ENCODE assay signal across 14 cellular contexts in the genomic region with DNA sequence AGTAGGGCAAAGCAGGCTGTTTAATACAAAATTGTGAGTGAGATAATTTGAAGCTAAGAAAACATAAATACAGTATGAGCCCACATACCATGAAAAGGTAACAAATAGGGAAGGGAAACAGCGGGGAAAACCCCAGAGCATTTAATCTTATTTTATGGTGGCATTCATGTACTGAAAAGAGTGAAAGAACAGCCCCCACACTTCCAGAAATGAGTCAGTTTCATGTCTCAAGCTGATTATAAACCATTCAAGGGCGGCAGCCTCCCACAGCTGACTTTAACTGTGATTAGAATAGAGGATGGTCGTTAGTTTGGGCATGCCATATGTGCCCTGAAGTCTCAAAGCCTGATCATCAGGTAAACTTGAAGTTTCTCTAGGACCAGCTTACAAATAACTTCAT.
DNase-seq lines count a peak whose midpoint lies in the region; ATAC-seq and TF ChIP-seq lines count a peak whose summit lies in the region.
"Had no signal": no experiment of that assay in that cellular context is flagged by ENCODE, and none has a peak within 500 bp of the region (broad histone marks: within the 10 kb centered on the region; RNA-seq: fewer than 3 reads in every experiment).

No MANE protein-coding gene starts in this region.

- no peaks in the 10 kb centered on the region for H3K27me3 Mint-ChIP-seq in activated CD4-positive, alpha-beta T cell treated with anti-CD3 and anti-CD28 coated beads for 36 hours
- no peaks in the 10 kb centered on the region for H3K27me3 Mint-ChIP-seq in stimulated activated naive B cell treated with anti-CD40 and anti-IgM and Interleukin-4, amounts not matched to agents 10 μg/mL and 1 μg/mL and 100 μg/mL, for 72 hours
- H3K27me3 Mint-ChIP-seq in activated naive CD4-positive, alpha-beta T cell treated with anti-CD3 and anti-CD28 coated beads, Interleukin-2, amount 10 ng/mL, durations not matched to agents 7 days and 5 days: no peaks in the 10 kb centered on the region
- H3K27me3 Mint-ChIP-seq: naive thymus-derived CD4-positive, alpha-beta T cell had no signal

- DNase-seq in activated CD4-positive, alpha-beta T cell treated with anti-CD3 and anti-CD28 coated beads for 36 hours: peak; percentile 11
- no peak for DNase-seq in activated CD4-positive, alpha-beta T cell treated with anti-CD3 and anti-CD28 coated beads, Interleukin-2, amount 50 U/mL, for 4 hours
- DNase-seq in stimulated activated naive B cell treated with anti-CD40 and anti-IgM and Interleukin-4, amounts not matched to agents 10 μg/mL and 1 μg/mL and 100 μg/mL, for 72 hours: peak; percentile 67
- no peak for DNase-seq in activated naive CD4-positive, alpha-beta T cell treated with anti-CD3 and anti-CD28 coated beads, Interleukin-2, amount 10 ng/mL, durations not matched to agents 7 days and 5 days
- DNase-seq in MM.1S: no peak
- DNase-seq in left lobe of liver (ENCODE audit: low spot score): no peak
- DNase-seq: 8988T; naive thymus-derived CD4-positive, alpha-beta T cell; NCI-H446; thyroid gland had no signal

- no peaks in the 10 kb centered on the region for H3F3A ChIP-seq in MM.1S (ENCODE audit: insufficient read depth, low read length)

- H3K9ac ChIP-seq in MM.1S (ENCODE audit: low read length): no peak overlapping the region

- H3K4me1 ChIP-seq in MM.1S (ENCODE audit: low read length): no peaks in the 10 kb centered on the region
- H3K4me1 ChIP-seq: thyroid gland had no signal

- H3K4me2 ChIP-seq in MM.1S (ENCODE audit: low read depth, low read length): no peak overlapping the region
- H3K4me2 ChIP-seq: hepatocyte had no signal

- peak; percentile 49 for ATAC-seq in activated CD4-positive, alpha-beta T cell treated with anti-CD3 and anti-CD28 coated beads for 36 hours
- ATAC-seq in HG02588 (IDR thresholded peaks at IDR 0.05; ENCODE audit: unreplicated experiment) (peak; percentile 99), HG03457 (IDR thresholded peaks at IDR 0.05; ENCODE audit: unreplicated experiment) (peak; percentile 95), left lobe of liver (no peak)
- peak; percentile 99 to 100 for ATAC-seq in stimulated activated naive B cell treated with anti-CD40 and anti-IgM and Interleukin-4, amounts not matched to agents 10 μg/mL and 1 μg/mL and 100 μg/mL, for 72 hours (replicated peaks)
- ATAC-seq: naive thymus-derived CD4-positive, alpha-beta T cell had no signal

- no peak overlapping the region for H2AFZ ChIP-seq in MM.1S (ENCODE audit: low read length)
- H2AFZ ChIP-seq: hepatocyte had no signal

- no peak overlapping the region for H3K27ac ChIP-seq in MM.1S (ENCODE audit: low read length)
- H3K27ac ChIP-seq: hepatocyte, thyroid gland had no signal

- H3K27ac Mint-ChIP-seq in activated CD4-positive, alpha-beta T cell treated with anti-CD3 and anti-CD28 coated beads for 36 hours: no peak overlapping the region
- H3K27ac Mint-ChIP-seq in stimulated activated naive B cell treated with anti-CD40 and anti-IgM and Interleukin-4, amounts not matched to agents 10 μg/mL and 1 μg/mL and 100 μg/mL, for 72 hours: no peak overlapping the region
- H3K27ac Mint-ChIP-seq in activated naive CD4-positive, alpha-beta T cell treated with anti-CD3 and anti-CD28 coated beads, Interleukin-2, amount 10 ng/mL, durations not matched to agents 7 days and 5 days: no peak overlapping the region
- H3K27ac Mint-ChIP-seq: activated T-helper 2 cell treated with anti-CD3 and anti-CD28 coated beads, Interferon-gamma antibody, Interleukin-2, Interleukin-4, amounts not matched to agents 10 μg/mL and 5 μg/mL and 100 μg/mL, durations not matched to agents 14 hours and 24 hours and 36 hours; naive thymus-derived CD4-positive, alpha-beta T cell had no signal

- H3K4me3 ChIP-seq in MM.1S (ENCODE audit: low read length): no peak overlapping the region
- H3K4me3 ChIP-seq: hepatocyte, thyroid gland had no signal

- no peaks in the 10 kb centered on the region for H3K27me3 ChIP-seq in MM.1S (replicated peaks; ENCODE audit: insufficient read depth, low read length)
- H3K27me3 ChIP-seq: hepatocyte, thyroid gland had no signal

- H3K4me3 Mint-ChIP-seq in activated CD4-positive, alpha-beta T cell treated with anti-CD3 and anti-CD28 coated beads for 36 hours: no peak overlapping the region
- no peak overlapping the region for H3K4me3 Mint-ChIP-seq in stimulated activated naive B cell treated with anti-CD40 and anti-IgM and Interleukin-4, amounts not matched to agents 10 μg/mL and 1 μg/mL and 100 μg/mL, for 72 hours
- H3K4me3 Mint-ChIP-seq in activated naive CD4-positive, alpha-beta T cell treated with anti-CD3 and anti-CD28 coated beads, Interleukin-2, amount 10 ng/mL, durations not matched to agents 7 days and 5 days: no peak overlapping the region

- POLR2A ChIA-PET in activated CD4-positive, alpha-beta T cell treated with anti-CD3 and anti-CD28 coated beads for 36 hours (lab: Charles Lee): no interaction called here

- no peaks in the 10 kb centered on the region for H3K36me3 Mint-ChIP-seq in activated CD4-positive, alpha-beta T cell treated with anti-CD3 and anti-CD28 coated beads for 36 hours (ENCODE audit: low read depth)
- no peaks in the 10 kb centered on the region for H3K36me3 Mint-ChIP-seq in stimulated activated naive B cell treated with anti-CD40 and anti-IgM and Interleukin-4, amounts not matched to agents 10 μg/mL and 1 μg/mL and 100 μg/mL, for 72 hours
- no peaks in the 10 kb centered on the region for H3K36me3 Mint-ChIP-seq in activated naive CD4-positive, alpha-beta T cell treated with anti-CD3 and anti-CD28 coated beads, Interleukin-2, amount 10 ng/mL, durations not matched to agents 7 days and 5 days

- no peaks in the 10 kb centered on the region for H3K9me3 ChIP-seq in MM.1S (replicated peaks; ENCODE audit: insufficient read depth, low read length)
- H3K9me3 ChIP-seq: thyroid gland had no signal

- TF ChIP-seq CTCF in MM.1S (IDR thresholded peaks at IDR 0.05; ENCODE audit: low read length): no peak

- H3K9me3 Mint-ChIP-seq in activated CD4-positive, alpha-beta T cell treated with anti-CD3 and anti-CD28 coated beads for 36 hours (ENCODE audit: low read depth): peaks cover 10% of the 10 kb centered on the region
- no peaks in the 10 kb centered on the region for H3K9me3 Mint-ChIP-seq in stimulated activated naive B cell treated with anti-CD40 and anti-IgM and Interleukin-4, amounts not matched to agents 10 μg/mL and 1 μg/mL and 100 μg/mL, for 72 hours
- H3K9me3 Mint-ChIP-seq in activated naive CD4-positive, alpha-beta T cell treated with anti-CD3 and anti-CD28 coated beads, Interleukin-2, amount 10 ng/mL, durations not matched to agents 7 days and 5 days: peaks cover 9% of the 10 kb centered on the region

- no peaks in the 10 kb centered on the region for H3K4me1 Mint-ChIP-seq in activated CD4-positive, alpha-beta T cell treated with anti-CD3 and anti-CD28 coated beads for 36 hours
- H3K4me1 Mint-ChIP-seq in stimulated activated naive B cell treated with anti-CD40 and anti-IgM and Interleukin-4, amounts not matched to agents 10 μg/mL and 1 μg/mL and 100 μg/mL, for 72 hours: no peaks in the 10 kb centered on the region
- H3K4me1 Mint-ChIP-seq in activated naive CD4-positive, alpha-beta T cell treated with anti-CD3 and anti-CD28 coated beads, Interleukin-2, amount 10 ng/mL, durations not matched to agents 7 days and 5 days: no peaks in the 10 kb centered on the region
- H3K4me1 Mint-ChIP-seq: naive thymus-derived CD4-positive, alpha-beta T cell had no signal

- H4K20me1 ChIP-seq in MM.1S (ENCODE audit: insufficient read depth, low read length): no peaks in the 10 kb centered on the region

- CTCF ChIA-PET in activated CD4-positive, alpha-beta T cell treated with anti-CD3 and anti-CD28 coated beads for 36 hours (lab: Charles Lee): interaction anchor here (0.6 kb wide), 1 partner anchor 81 kb away, joined by 3 read pairs; no protein-coding TSS in a partner anchor
- CTCF ChIA-PET in activated naive CD4-positive, alpha-beta T cell treated with anti-CD3 and anti-CD28 coated beads, Interleukin-2, amount 10 ng/mL, durations not matched to agents 7 days and 5 days (lab: Charles Lee): no interaction called here

- intact Hi-C loops in activated CD4-positive, alpha-beta T cell treated with anti-CD3 and anti-CD28 coated beads for 36 hours (cut with DNase I, micrococcal nuclease): no loop called here

- H3K36me3 ChIP-seq in MM.1S (replicated peaks; ENCODE audit: insufficient read depth, low read length): no peaks in the 10 kb centered on the region
- H3K36me3 ChIP-seq: thyroid gland had no signal

- H3K9me2 ChIP-seq in MM.1S (replicated peaks; ENCODE audit: insufficient read depth, low read length): no peaks in the 10 kb centered on the region

- no peaks in the 10 kb centered on the region for H3K79me2 ChIP-seq in MM.1S (ENCODE audit: low read length)
- H3K79me2 ChIP-seq: hepatocyte had no signal

Comparison
In these comparisons a context has a peak if more than half of its experiments do, and no peak if none do; other contexts are left out.
1. DNase-seq: peak in activated CD4-positive, alpha-beta T cell treated with anti-CD3 and anti-CD28 coated beads for 36 hours (single experiment) and stimulated activated naive B cell treated with anti-CD40 and anti-IgM and Interleukin-4, amounts not matched to agents 10 μg/mL and 1 μg/mL and 100 μg/mL, for 72 hours (single experiment); none in activated CD4-positive, alpha-beta T cell treated with anti-CD3 and anti-CD28 coated beads, Interleukin-2, amount 50 U/mL, for 4 hours (0 of 2), activated naive CD4-positive, alpha-beta T cell treated with anti-CD3 and anti-CD28 coated beads, Interleukin-2, amount 10 ng/mL, durations not matched to agents 7 days and 5 days (single experiment), MM.1S (single experiment) and left lobe of liver (single experiment).